Comparison of ENCODE assay signal across 24 cellular contexts in the genomic region with DNA sequence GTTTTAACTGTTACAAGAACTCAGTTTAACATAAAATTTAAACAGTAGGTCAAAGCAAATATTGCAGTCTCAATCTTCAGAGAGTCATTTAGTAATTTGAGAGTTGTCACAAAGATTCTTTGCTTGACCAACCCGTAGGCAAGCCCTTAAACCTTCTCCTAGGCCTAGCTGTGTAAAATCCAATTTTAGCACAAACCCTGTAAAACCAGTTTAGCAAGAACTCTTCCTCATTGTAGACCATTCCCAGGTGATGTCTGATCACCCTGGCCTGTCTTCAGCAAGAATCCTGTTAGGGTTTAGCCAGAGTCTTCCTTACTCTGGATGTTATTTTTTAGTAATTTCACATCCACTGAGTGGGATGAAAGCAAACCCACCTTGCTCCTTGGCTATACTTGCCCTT. TPM values are rescaled to one million over a fixed set of nuclear protein-coding genes. Genes with fewer than 3 reads are reported as not detected.
DNase-seq lines count a peak whose midpoint lies in the region; ATAC-seq and TF ChIP-seq lines count a peak whose summit lies in the region.
"Had no signal": no experiment of that assay in that cellular context is flagged by ENCODE, and none has a peak within 500 bp of the region (broad histone marks: within the 10 kb centered on the region; RNA-seq: fewer than 3 reads in every experiment).

No MANE protein-coding gene starts in this region.

- intact Hi-C loops in Calu3 (cut with micrococcal nuclease; ENCODE audit: unreplicated experiment) (no loop called here), PC-3 (cut with micrococcal nuclease) (no loop called here)

- ATAC-seq in PC-3 (peak; percentile 87), esophagus mucosa (peak; percentile 67), GM21367 (IDR thresholded peaks at IDR 0.05; ENCODE audit: unreplicated experiment) (no peak), GM21786 (IDR thresholded peaks at IDR 0.05; ENCODE audit: unreplicated experiment) (no peak)
- ATAC-seq: upper lobe of right lung had no signal

- H3K9me3 ChIP-seq in PC-3 (ENCODE audit: low read length): no peaks in the 10 kb centered on the region
- H3K9me3 ChIP-seq: pancreas, upper lobe of right lung had no signal

- BruUV-seq in Calu3 (replicated peaks; lab: Mats Ljungman, UMichigan) (no TSS peak), PC-3 (replicated peaks; lab: Mats Ljungman, UMichigan) (no TSS peak)

- no peak overlapping the region for H3K9ac ChIP-seq in PC-3 (ENCODE audit: low read length)

- H3K27me3 Mint-ChIP-seq in Calu3 (ENCODE audit: unreplicated experiment): no peaks in the 10 kb centered on the region
- H3K27me3 Mint-ChIP-seq in chondrocyte (ENCODE audit: low read depth): no peaks in the 10 kb centered on the region
- H3K27me3 Mint-ChIP-seq: activated naive CD4-positive, alpha-beta T cell treated with anti-CD3 and anti-CD28 coated beads, Interleukin-2, amount 10 ng/mL, durations not matched to agents 7 days and 5 days; IgD-negative memory B cell had no signal

- TF ChIP-seq CTCF in 22Rv1 (IDR thresholded peaks at IDR 0.05) (no peak), Calu3 (IDR thresholded peaks at IDR 0.05; ENCODE audit: unreplicated experiment) (no peak), PC-3 (conservative IDR thresholded peaks at IDR 0.05; ENCODE audit: low read depth, low read length) (no peak), chondrocyte (IDR thresholded peaks at IDR 0.05) (no peak)

- peaks cover 50% of the 10 kb centered on the region for H3K36me3 ChIP-seq in PC-3 (ENCODE audit: low read depth, low read length)

- H3K36me3 Mint-ChIP-seq in Calu3 (ENCODE audit: insufficient read depth, unreplicated experiment) (peaks cover 24% of the 10 kb centered on the region), chondrocyte (ENCODE audit: low read depth) (peaks cover 41% of the 10 kb centered on the region)

- CTCF ChIA-PET in Calu3 (lab: Charles Lee): no interaction called here
- CTCF ChIA-PET in PC-3 (lab: Charles Lee): interaction anchor here (1.0 kb wide), 1 partner anchor 30 kb away, joined by 7 read pairs; the partner anchor contains the start of gene LRIG2

- H3K4me1 Mint-ChIP-seq in Calu3 (ENCODE audit: low read depth, unreplicated experiment) (peaks cover 8% of the 10 kb centered on the region), chondrocyte (ENCODE audit: low read depth) (no peaks in the 10 kb centered on the region)
- H3K4me1 Mint-ChIP-seq: activated naive CD4-positive, alpha-beta T cell treated with anti-CD3 and anti-CD28 coated beads, Interleukin-2, amount 10 ng/mL, durations not matched to agents 7 days and 5 days; IgD-negative memory B cell had no signal

- H3K4me3 Mint-ChIP-seq in Calu3 (ENCODE audit: low read depth, unreplicated experiment): no peak overlapping the region
- no peak overlapping the region for H3K4me3 Mint-ChIP-seq in chondrocyte (ENCODE audit: unreplicated experiment)
- H3K4me3 Mint-ChIP-seq: activated naive CD4-positive, alpha-beta T cell treated with anti-CD3 and anti-CD28 coated beads, Interleukin-2, amount 10 ng/mL, durations not matched to agents 7 days and 5 days; IgD-negative memory B cell had no signal

- no peak overlapping the region for H2AFZ ChIP-seq in PC-3 (ENCODE audit: low read length)

- H3K27ac Mint-ChIP-seq in Calu3 (ENCODE audit: unreplicated experiment) (peak overlapping the region; percentile 44), chondrocyte (ENCODE audit: unreplicated experiment) (no peak overlapping the region)
- H3K27ac Mint-ChIP-seq: activated naive CD4-positive, alpha-beta T cell treated with anti-CD3 and anti-CD28 coated beads, Interleukin-2, amount 10 ng/mL, durations not matched to agents 7 days and 5 days; IgD-negative memory B cell had no signal

- no peaks in the 10 kb centered on the region for H3K27me3 ChIP-seq in PC-3 (ENCODE audit: low read length)
- H3K27me3 ChIP-seq: brain microvascular endothelial cell, pancreas, upper lobe of right lung had no signal

- H4K20me1 ChIP-seq in PC-3 (ENCODE audit: low read length): no peaks in the 10 kb centered on the region

- peak overlapping the region; percentile 52 for H3K4me2 ChIP-seq in PC-3 (ENCODE audit: low read length)

- H3K27ac ChIP-seq in 22Rv1 (peak overlapping the region; percentile 43), PC-3 (ENCODE audit: low read length) (peak overlapping the region; percentile 30)
- H3K27ac ChIP-seq: brain microvascular endothelial cell, pancreas, upper lobe of right lung, WERI-Rb-1 had no signal

- POLR2A ChIA-PET in PC-3 (lab: Charles Lee; ENCODE audit: unreplicated experiment): interaction anchor here (0.7 kb wide), 1 partner anchor 576 kb away, joined by 3 read pairs; no protein-coding TSS in a partner anchor

- peak; percentile 3 for DNase-seq in Calu3
- DNase-seq in PC-3: peak; percentile 93
- DNase-seq in DMS79 (lab: John Stamatoyannopoulos, UW): no peak
- no peak for DNase-seq in chondrocyte (ENCODE audit: low spot score)
- DNase-seq: activated CD4-positive, alpha-beta T cell treated with anti-CD3 and anti-CD28 coated beads, Interleukin-2, amount 50 U/mL, for 1 hour; activated naive CD4-positive, alpha-beta T cell treated with anti-CD3 and anti-CD28 coated beads, Interleukin-2, amount 10 ng/mL, durations not matched to agents 7 days and 5 days; brain microvascular endothelial cell; COR-L47; effector CD8-positive, alpha-beta T cell; erythroblast; kidney glomerular epithelial cell; NCI-H1105 treated with DMSO at 0.1 percent for 48 hours; NCI-H1930; NCI-H345; pancreas; Right ventricle myocardium superior; small intestine; upper lobe of right lung; WERI-Rb-1 had no signal

- H3K9me2 ChIP-seq in PC-3 (replicated peaks; ENCODE audit: low read length): no peaks in the 10 kb centered on the region

- no peaks in the 10 kb centered on the region for H3F3A ChIP-seq in PC-3 (ENCODE audit: low read length, unreplicated experiment)

- H3K79me2 ChIP-seq in PC-3 (ENCODE audit: low read length): no peaks in the 10 kb centered on the region

- no peaks in the 10 kb centered on the region for H3K9me3 Mint-ChIP-seq in Calu3 (ENCODE audit: low read depth, unreplicated experiment)
- no peaks in the 10 kb centered on the region for H3K9me3 Mint-ChIP-seq in chondrocyte (ENCODE audit: low read depth)
- H3K9me3 Mint-ChIP-seq: activated naive CD4-positive, alpha-beta T cell treated with anti-CD3 and anti-CD28 coated beads, Interleukin-2, amount 10 ng/mL, durations not matched to agents 7 days and 5 days; IgD-negative memory B cell had no signal

- peaks cover 24% of the 10 kb centered on the region for H3K4me1 ChIP-seq in PC-3 (ENCODE audit: insufficient read depth, low read length)
- H3K4me1 ChIP-seq: pancreas, upper lobe of right lung had no signal

- H3K4me3 ChIP-seq in PC-3 (ENCODE audit: low read length): no peak overlapping the region
- H3K4me3 ChIP-seq: pancreas, upper lobe of right lung had no signal

RNA-seq across cellular contexts. Expression of gene LRIG2, which starts 30.1 kb away (rescaled TPM):
- 11.0 and 11.6 TPM in 2 replicates for total RNA-seq in Calu3 (2022)
- 6.1 and 8.4 TPM in 2 replicates for total RNA-seq in PC-3 (2014; rRNA removed)
- 8.1 TPM for total RNA-seq in esophagus mucosa
- 10.6 to 14.6 TPM (median 10.7 TPM) in 3 replicates for total RNA-seq in chondrocyte

Comparison
In these comparisons a context has a peak if more than half of its experiments do, and no peak if none do; other contexts are left out.
1. DNase-seq: peak in Calu3 (single experiment) and PC-3 (single experiment); none in DMS79 (single experiment) and chondrocyte (single experiment).
2. ATAC-seq: peak in PC-3 (single experiment) and esophagus mucosa (single experiment); none in GM21367 (single experiment) and GM21786 (single experiment).